20 cellular contexts compared by ENCODE assay signal in the genomic region with DNA sequence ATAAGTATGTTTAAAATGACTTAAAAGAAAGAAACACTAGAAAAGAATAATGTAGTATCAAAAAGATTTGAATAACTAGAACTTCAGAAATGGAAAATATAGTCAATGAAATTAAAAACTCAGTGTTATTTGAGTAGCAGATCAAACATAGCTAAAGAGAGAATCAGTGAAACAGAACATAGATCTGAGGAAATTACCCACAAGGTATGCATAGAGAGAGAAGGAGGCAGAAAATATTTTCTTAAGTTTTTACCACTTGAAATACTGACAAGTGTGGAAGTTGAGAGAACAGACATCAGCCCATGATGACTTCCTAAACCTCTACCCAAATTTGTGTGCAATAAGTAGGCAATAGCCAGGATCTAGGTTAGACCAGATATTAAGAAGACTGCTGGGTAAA. TPM values are rescaled to one million over a fixed set of nuclear protein-coding genes. Genes with fewer than 3 reads are reported as not detected.
DNase-seq lines count a peak whose midpoint lies in the region; ATAC-seq, FAIRE-seq and TF ChIP-seq lines count a peak whose summit lies in the region.
"Had no signal": no experiment of that assay in that cellular context is flagged by ENCODE, and none has a peak within 500 bp of the region (broad histone marks: within the 10 kb centered on the region; RNA-seq: fewer than 3 reads in every experiment).

No MANE protein-coding gene starts in this region.

- H3K79me2 ChIP-seq in HepG2 (ENCODE audit: insufficient read depth, low read length) (no peaks in the 10 kb centered on the region), K562 (ENCODE audit: control insufficient read depth, insufficient read depth, low read length) (no peaks in the 10 kb centered on the region)

- FAIRE-seq in HepG2 (lab: Jason Lieb, UNC) = no peak
- FAIRE-seq in K562 (lab: Jason Lieb, UNC) = no peak
- FAIRE-seq: D721Med, GM12892, GM18507 had no signal

- H3K9ac ChIP-seq in HepG2 (ENCODE audit: insufficient read depth, low read depth, low read length) = no peak overlapping the region
- H3K9ac ChIP-seq in K562 (ENCODE audit: insufficient read depth in 1 of 2, low read depth in 2 of 2, low read length in 2 of 2) = no peak overlapping the region
- H3K9ac ChIP-seq: BLaER1 treated with 17β-estradiol and CSF1 and Interleukin-3, amounts not matched to agents 10 nM and 100 nM had no signal

- ATAC-seq in HepG2 (no peak), right lobe of liver (no peak), K562 (no peak)
- ATAC-seq: CD8-positive, alpha-beta T cell had no signal

- CTCF ChIA-PET in HepG2 (lab: Yijun Ruan, JAX; ENCODE audit: low intra/inter-chr PET ratio, low total read pairs) (no interaction called here), HEK293 (lab: Yijun Ruan, JAX) (no interaction called here), K562 (lab: Yijun Ruan, JAX; ENCODE audit: low intra/inter-chr PET ratio) (no interaction called here)

- BruUV-seq in HepG2 (replicated peaks; lab: Mats Ljungman, UMichigan) (no TSS peak), K562 (replicated peaks; lab: Mats Ljungman, UMichigan) (no TSS peak)

- no peaks in the 10 kb centered on the region for H3K27me3 ChIP-seq in HepG2 (ENCODE audit: control insufficient read depth in 1 of 2, insufficient read depth in 2 of 2, low read length in 2 of 2)
- H3K27me3 ChIP-seq in right lobe of liver = no peaks in the 10 kb centered on the region
- no peaks in the 10 kb centered on the region for H3K27me3 ChIP-seq in K562 (ENCODE audit: control insufficient read depth in 2 of 2, insufficient read depth in 2 of 2, low read length in 2 of 2)
- H3K27me3 ChIP-seq: BLaER1 treated with 17β-estradiol and CSF1 and Interleukin-3, amounts not matched to agents 10 nM and 100 nM had no signal

- intact Hi-C loops in HepG2 (cut with micrococcal nuclease; ENCODE audit: unreplicated experiment) = no loop called here
- intact Hi-C loops in right lobe of liver (cut with DNase I) = no loop called here
- intact Hi-C loops in K562 (cut with micrococcal nuclease) = no loop called here

- in situ Hi-C loops in HepG2 (cut with HindIII; ENCODE audit: extremely low pct_ligation_motif_present, low pct_unique_long_range_greater_than_20kb) = no loop called here
- in situ Hi-C loops in K562 (cut with MboI) = no loop called here

- H3K4me1 ChIP-seq in HepG2 (ENCODE audit: insufficient read depth, low read length) (no peaks in the 10 kb centered on the region), right lobe of liver (no peaks in the 10 kb centered on the region), HEK293 (ENCODE audit: control insufficient read depth, insufficient read depth, low read length) (no peaks in the 10 kb centered on the region), K562 (replicated peaks in 1 of 2; ENCODE audit: control insufficient read depth in 2 of 2, insufficient read depth in 2 of 2, low read length in 2 of 2) (peaks cover 0 to 2% of the 10 kb centered on the region in 2 experiments; a peak in 2 of 5 replicates)
- H3K4me1 ChIP-seq: Caco-2 had no signal

- H3K4me2 ChIP-seq in HepG2 (ENCODE audit: low read depth, low read length) = no peak overlapping the region
- no peak overlapping the region for H3K4me2 ChIP-seq in K562 (ENCODE audit: insufficient read depth, low read length)
- H3K4me2 ChIP-seq: BLaER1 treated with 17β-estradiol and CSF1 and Interleukin-3, amounts not matched to agents 10 nM and 100 nM had no signal

- DNase-seq in HepG2 (ENCODE audit: low spot score) = no peak
- no peak for DNase-seq in right lobe of liver
- DNase-seq in K562 (ENCODE audit: extremely low read depth in 1 of 4, low spot score in 3 of 4) = no peak
- DNase-seq in immature natural killer cell = no peak
- DNase-seq in cerebellum (ENCODE audit: low spot score) = no peak
- DNase-seq in LoVo (ENCODE audit: low spot score) = no peak
- DNase-seq: 8988T; ACHN; Caco-2; Calu3; CD4-positive, alpha-beta T cell; CD8-positive, alpha-beta T cell; DMS79 treated with DMSO at 0.1 percent for 48 hours; GF-D8 had no signal

- no peaks in the 10 kb centered on the region for H4K20me1 ChIP-seq in HepG2 (ENCODE audit: insufficient read depth, low read length)
- no peaks in the 10 kb centered on the region for H4K20me1 ChIP-seq in K562 (replicated peaks; ENCODE audit: control insufficient read depth, insufficient read depth, low read length)

- peaks cover 56 to 74% (median 58%) of the 10 kb centered on the region in 3 donors for H3K36me3 Mint-ChIP-seq in immature natural killer cell

- H3K27me3 Mint-ChIP-seq in immature natural killer cell (ENCODE audit: low read depth in 3 of 3) = peaks cover 0 to 1% (median 0%) of the 10 kb centered on the region in 3 donors
- H3K27me3 Mint-ChIP-seq: CD4-positive, alpha-beta T cell had no signal

- H2AFZ ChIP-seq in HepG2 (ENCODE audit: low read length) (no peak overlapping the region), K562 (ENCODE audit: low read depth, low read length) (no peak overlapping the region)

- H3K9me1 ChIP-seq in K562 (ENCODE audit: control insufficient read depth, insufficient read depth, low read length) = no peaks in the 10 kb centered on the region

- H3K36me3 ChIP-seq in HepG2 (replicated peaks in 1 of 2; ENCODE audit: control insufficient read depth in 1 of 2, insufficient read depth in 2 of 2, low read length in 2 of 2) (peaks cover 31 to 75% of the 10 kb centered on the region in 2 experiments), right lobe of liver (peaks cover 0 to 55% (median 10%) of the 10 kb centered on the region in 4 donors), HEK293 (ENCODE audit: control insufficient read depth in 2 of 2, insufficient read depth in 1 of 2, low read length in 2 of 2) (peaks cover 29 to 83% of the 10 kb centered on the region in 2 experiments), K562 (ENCODE audit: control insufficient read depth, insufficient read depth, low read length) (peaks cover 60% of the 10 kb centered on the region)

- peaks cover 0 to 14% (median 2%) of the 10 kb centered on the region in 6 donors for H3K9me3 Mint-ChIP-seq in immature natural killer cell

- H3K27ac Mint-ChIP-seq in immature natural killer cell = no peak overlapping the region
- H3K27ac Mint-ChIP-seq: CD4-positive, alpha-beta T cell; CD8-positive, alpha-beta T cell had no signal

- H3K27ac ChIP-seq in HepG2 (ENCODE audit: extremely low read length, insufficient read depth, low read length) (no peak overlapping the region), right lobe of liver (no peak overlapping the region), HEK293 (ENCODE audit: extremely low read depth, low read depth, low read length) (no peak overlapping the region), K562 (ENCODE audit: extremely low read depth, low read depth, low read length) (no peak overlapping the region)
- H3K27ac ChIP-seq: BLaER1 treated with 17β-estradiol and CSF1 and Interleukin-3, amounts not matched to agents 10 nM and 100 nM; C4-2B had no signal

- no peak for TF ChIP-seq EP300 in HepG2 (IDR thresholded peaks at IDR 0.05; ENCODE audit: low read depth in 2 of 2, low read length in 2 of 2)
- no peak for TF ChIP-seq EP300 in HepG2 (CRISPR knock-in tag; IDR thresholded peaks at IDR 0.05; ENCODE audit: borderline replicate concordance)
- no peak for TF ChIP-seq EP300 in K562 (IDR thresholded peaks at IDR 0.05; ENCODE audit: low read length)

- POLR2A ChIA-PET in HepG2 (lab: Yijun Ruan, JAX) (no interaction called here), HEK293 (lab: Yijun Ruan, JAX) (no interaction called here), K562 (lab: Yijun Ruan, JAX) (no interaction called here)

- TF ChIP-seq POLR2A in HepG2 (IDR thresholded peaks at IDR 0.05; ENCODE audit: insufficient read depth in 1 of 2, low read depth in 2 of 2, low read length in 2 of 2) (no peak), right lobe of liver (IDR thresholded peaks at IDR 0.05) (no peak), K562 (conservative IDR thresholded peaks at IDR 0.05) (no peak)

- no peak for TF ChIP-seq RAD21 in HepG2 (CRISPR knock-in tag; IDR thresholded peaks at IDR 0.05)
- no peak for TF ChIP-seq RAD21 in K562 (CRISPR knock-in tag; conservative IDR thresholded peaks at IDR 0.05 in 1 of 2, IDR thresholded peaks at IDR 0.05 in 1 of 2)

- H3K4me3 Mint-ChIP-seq in immature natural killer cell = no peak overlapping the region
- H3K4me3 Mint-ChIP-seq: CD4-positive, alpha-beta T cell; CD8-positive, alpha-beta T cell had no signal

- TF ChIP-seq CTCF in HepG2 (CRISPR knock-in tag; IDR thresholded peaks at IDR 0.05) = no peak
- TF ChIP-seq CTCF in right lobe of liver (IDR thresholded peaks at IDR 0.05) = no peak
- TF ChIP-seq CTCF in HEK293 (tag by site-specific recombination; IDR thresholded peaks at IDR 0.05) = no peak
- TF ChIP-seq CTCF in K562 (IDR thresholded peaks at IDR 0.05 in 2 of 3, conservative IDR thresholded peaks at IDR 0.05 in 1 of 3; ENCODE audit: insufficient read depth in 2 of 3, low read depth in 1 of 3, low read length in 3 of 3) = no peak

- H3K9me3 ChIP-seq in HepG2 (ENCODE audit: low read length) (peaks cover 7% of the 10 kb centered on the region), right lobe of liver (no peaks in the 10 kb centered on the region), HEK293 (ENCODE audit: control insufficient read depth, insufficient read depth, low read depth, low read length) (no peaks in the 10 kb centered on the region), K562 (replicated peaks; ENCODE audit: control insufficient read depth, insufficient read depth, low read depth, low read length) (0 out of 2 replicates have a peak, but pooled peaks cover 5% of the 10 kb centered on the region)
- H3K9me3 ChIP-seq: Caco-2 had no signal

- H3K4me1 Mint-ChIP-seq in immature natural killer cell = no peaks in the 10 kb centered on the region

- H3K4me3 ChIP-seq in HepG2 (replicated peaks in 1 of 3; ENCODE audit: insufficient read depth in 1 of 3, low read depth in 2 of 3, low read length in 3 of 3) = no peak overlapping the region
- H3K4me3 ChIP-seq in right lobe of liver = no peak overlapping the region
- no peak overlapping the region for H3K4me3 ChIP-seq in HEK293 (ENCODE audit: low read depth, low read length)
- no peak overlapping the region for H3K4me3 ChIP-seq in K562
- H3K4me3 ChIP-seq: BLaER1 treated with 17β-estradiol and CSF1 and Interleukin-3, amounts not matched to agents 10 nM and 100 nM had no signal

RNA-seq across cellular contexts. Expression of gene ARHGAP17, which starts 52.4 kb away (rescaled TPM):
- total RNA-seq in HepG2 (2016; rRNA removed; fragmentation: Illumina TruSeq; extraction: Trizol) (24.6 and 43.8 TPM in 2 replicates), right lobe of liver (10 to 100 TPM; 20.9 to 33.9 (median 26.3) TPM), K562 (2014; rRNA removed) (10.9 and 14.4 TPM in 2 replicates), K562 (2014; rRNA removed; fragmentation: Illumina TruSeq; extraction: Trizol) (13.6 and 14.0 TPM in 2 replicates), K562 (2015; rRNA removed; fragmentation: Illumina TruSeq; extraction: Trizol) (10.4 and 14.4 TPM in 2 replicates), K562 (2021) (39.5 and 45.1 TPM in 2 replicates), cerebellum (38.8 TPM)
- total RNA-seq in HepG2 (2016; cell fraction: cytosol; rRNA removed; fragmentation: Illumina TruSeq; extraction: Trizol; ENCODE audit: low read depth) = 13.5 and 14.6 TPM in 2 replicates
- 22.9 and 34.1 TPM in 2 replicates for total RNA-seq in HepG2 (2016; cell fraction: insoluble cytoplasmic fraction; rRNA removed; fragmentation: Illumina TruSeq; extraction: Trizol)
- total RNA-seq in HepG2 (2016; cell fraction: membrane; rRNA removed; fragmentation: Illumina TruSeq; extraction: Trizol) = 38.2 and 42.2 TPM in 2 replicates
- total RNA-seq in HepG2 (2016; cell fraction: nucleus; rRNA removed; fragmentation: Illumina TruSeq; extraction: Trizol) = 51.5 and 56.4 TPM in 2 replicates
- polyA plus RNA-seq in HepG2 (2011; rRNA removed) (18.7 and 20.8 TPM in 2 replicates), K562 (2011; rRNA removed) (9.9 and 10.6 TPM in 2 replicates), K562 (2014; fragmentation: Illumina TruSeq; extraction: Trizol) (32.7 and 41.5 TPM in 2 replicates), K562 (2014; fragmentation: Nextera tagmentation; extraction: Ambion mirVana) (1 to 10 TPM; 5.8 to 8.0 TPM), K562 (2014; rRNA removed) (18.1 and 22.8 TPM in 2 replicates), immature natural killer cell (10 to 100 TPM; 12.0 to 35.9 (median 14.5) TPM)
- polyA plus RNA-seq in HepG2 (2011; cell fraction: cytosol; rRNA removed) = 12.9 and 15.6 TPM in 2 replicates
- 45.1 and 48.7 TPM in 2 replicates for polyA plus RNA-seq in HepG2 (2011; cell fraction: nucleus; rRNA removed)
- polyA plus RNA-seq in HepG2 (2012) = 43.9 and 44.3 TPM in 2 replicates
- polyA plus RNA-seq in HepG2 (2016; cell fraction: cytosol; fragmentation: Illumina TruSeq; extraction: Trizol; ENCODE audit: low read depth) = 13.4 and 14.4 TPM in 2 replicates
- polyA plus RNA-seq in HepG2 (2016; cell fraction: insoluble cytoplasmic fraction; fragmentation: Illumina TruSeq; extraction: Trizol; ENCODE audit: low read depth) = 50.2 and 64.9 TPM in 2 replicates
- polyA plus RNA-seq in HepG2 (2016; cell fraction: membrane; fragmentation: Illumina TruSeq; extraction: Trizol; ENCODE audit: low read depth) = 28.7 and 35.1 TPM in 2 replicates
- polyA plus RNA-seq in HepG2 (2016; cell fraction: nucleus; fragmentation: Illumina TruSeq; extraction: Trizol; ENCODE audit: insufficient read depth, low read depth) = 76.7 and 80.0 TPM in 2 replicates
- polyA minus RNA-seq in HepG2 (2011; rRNA and poly(A)+ RNA removed; ENCODE audit: low replicate concordance) = 32.6 and 34.6 TPM in 2 replicates
- polyA minus RNA-seq in HepG2 (2011; cell fraction: cytosol; rRNA and poly(A)+ RNA removed) = 25.9 and 33.1 TPM in 2 replicates
- polyA minus RNA-seq in HepG2 (2011; cell fraction: nucleus; rRNA and poly(A)+ RNA removed) = 83.6 and 90.6 TPM in 2 replicates
- 86.7 and 111 TPM in 2 replicates for total RNA-seq in K562 (2011; cell fraction: chromatin; rRNA removed; ENCODE audit: low replicate concordance)
- 35.9 and 49.1 TPM in 2 replicates for total RNA-seq in K562 (2011; cell fraction: nucleolus; rRNA removed)
- 72.0 and 106 TPM in 2 replicates for total RNA-seq in K562 (2011; cell fraction: nucleoplasm; rRNA removed)
- polyA plus RNA-seq in K562 (2011; cell fraction: cytosol; rRNA removed) = 8.3 and 9.3 TPM in 2 replicates
- polyA plus RNA-seq in K562 (2011; cell fraction: nucleus; rRNA removed) = 27.4 and 27.8 TPM in 2 replicates
- polyA plus RNA-seq in K562 (2012) = 19.4 and 26.5 TPM in 2 replicates
- polyA minus RNA-seq in K562 (2011; rRNA and poly(A)+ RNA removed) = 23.2 and 25.8 TPM in 2 replicates
- 13.8 and 19.8 TPM in 2 replicates for polyA minus RNA-seq in K562 (2011; cell fraction: cytosol; rRNA and poly(A)+ RNA removed)
- 16.4 and 22.4 TPM in 2 replicates for polyA minus RNA-seq in K562 (2011; cell fraction: nucleus; rRNA and poly(A)+ RNA removed)
